In the genomic region with DNA sequence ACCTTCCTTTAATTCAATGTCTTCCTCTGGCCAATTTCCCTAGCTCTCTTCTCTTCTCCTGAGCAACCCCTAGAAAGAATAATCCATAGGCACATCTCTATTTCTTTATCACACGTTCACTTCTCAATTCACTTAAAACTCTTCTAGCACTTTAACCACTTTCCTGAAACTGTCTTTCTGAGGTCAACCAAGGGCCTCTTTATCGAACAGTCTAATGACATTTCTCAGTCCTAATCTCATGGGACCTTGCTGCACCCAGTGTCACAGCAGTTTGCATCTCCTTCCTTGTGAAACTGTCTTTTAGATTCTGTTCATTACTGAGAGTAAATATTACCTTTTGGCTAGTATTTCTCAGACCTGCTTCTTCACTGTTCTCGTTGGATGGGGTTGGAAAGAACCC, we compare ENCODE assay signal across 12 cellular contexts.
A peak's percentile ranks its signal among the peaks of the same experiment; 100 is the strongest.
DNase-seq lines count a peak whose midpoint lies in the region; ATAC-seq and TF ChIP-seq lines count a peak whose summit lies in the region.
"Had no signal": no experiment of that assay in that cellular context is flagged by ENCODE, and none has a peak within 500 bp of the region (broad histone marks: within the 10 kb centered on the region; RNA-seq: fewer than 3 reads in every experiment).

No MANE protein-coding gene starts in this region.

- intact Hi-C loops in ovary (cut with DNase I), result no loop called here

- H3K9me3 ChIP-seq in ovary, result no peaks in the 10 kb centered on the region
- H3K9me3 ChIP-seq in smooth muscle cell (replicated peaks; ENCODE audit: low read depth), result no peaks in the 10 kb centered on the region

- no peak for TF ChIP-seq EP300 in ovary (IDR thresholded peaks at IDR 0.05)

- H3K4me2 ChIP-seq in smooth muscle cell, result no peak overlapping the region

- H4K20me1 ChIP-seq in smooth muscle cell (ENCODE audit: low read depth), result no peaks in the 10 kb centered on the region

- no peak overlapping the region for H2AFZ ChIP-seq in smooth muscle cell (ENCODE audit: low read depth)

- peak; percentile 98 for ATAC-seq in GM19438 (IDR thresholded peaks at IDR 0.05; ENCODE audit: low read depth, unreplicated experiment)
- ATAC-seq in HG02870 (IDR thresholded peaks at IDR 0.05; ENCODE audit: unreplicated experiment), result peak; percentile 85
- ATAC-seq in HG03558 (IDR thresholded peaks at IDR 0.05; ENCODE audit: extremely low read depth, unreplicated experiment), result peak; percentile 77
- ATAC-seq: left ventricle myocardium superior had no signal

- no peak overlapping the region for H3K27ac ChIP-seq in ovary
- H3K27ac ChIP-seq in smooth muscle cell (ENCODE audit: low read depth), result no peak overlapping the region

- H3K4me1 ChIP-seq in ovary (ENCODE audit: insufficient read depth), result no peaks in the 10 kb centered on the region
- H3K4me1 ChIP-seq in smooth muscle cell (ENCODE audit: low read depth), result no peaks in the 10 kb centered on the region

- H3K4me3 ChIP-seq in ovary, result no peak overlapping the region
- H3K4me3 ChIP-seq in smooth muscle cell, result no peak overlapping the region

- no peaks in the 10 kb centered on the region for H3K79me2 ChIP-seq in smooth muscle cell (ENCODE audit: low read depth)

- in situ Hi-C loops in GM13977 (cut with MboI; ENCODE audit: low pct_unique_long_range_greater_than_20kb, low sequenced_read_pairs, unreplicated experiment), result no loop called here

- H3F3A ChIP-seq in smooth muscle cell (ENCODE audit: low read depth), result no peaks in the 10 kb centered on the region

- TF ChIP-seq CTCF in GM13977 (IDR thresholded peaks at IDR 0.05; ENCODE audit: extremely low read depth, insufficient read depth, missing control alignments) (no peak), ovary (IDR thresholded peaks at IDR 0.05) (no peak), smooth muscle cell (IDR thresholded peaks at IDR 0.05; ENCODE audit: borderline replicate concordance, insufficient read depth, poor library complexity, severe bottlenecking) (no peak)

- 83 to 91% (median 85%) methylated on average over 3 of the region's 3 CpGs for WGBS in ovary, 3 donors
- 88% methylated on average over 3 of the region's 3 CpGs for WGBS in smooth muscle cell (ENCODE audit: low lambda C conversion rate)

- H3K9ac ChIP-seq in smooth muscle cell (ENCODE audit: low read depth), result no peak overlapping the region

- DNase-seq in GM13977 (ENCODE audit: low spot score) (peak; percentile 2), ovary (no peak), smooth muscle cell (lab: John Stamatoyannopoulos, UW; ENCODE audit: unreplicated experiment) (no peak), CD1c-positive myeloid dendritic cell (ENCODE audit: extremely low spot score) (no peak), midbrain (lab: John Stamatoyannopoulos, UW) (no peak)
- DNase-seq: activated CD4-positive, CD25-positive, alpha-beta regulatory T cell; activated naive CD4-positive, alpha-beta T cell treated with anti-CD3 and anti-CD28 coated beads, Interleukin-2, amount 10 ng/mL, durations not matched to agents 7 days and 5 days; GF-D8; left ventricle myocardium superior had no signal

- no peak for TF ChIP-seq POLR2A in ovary (IDR thresholded peaks at IDR 0.05)

- H3K27me3 ChIP-seq in ovary (no peaks in the 10 kb centered on the region), smooth muscle cell (ENCODE audit: low read depth) (no peaks in the 10 kb centered on the region)

- H3K36me3 ChIP-seq in ovary (no peaks in the 10 kb centered on the region), smooth muscle cell (ENCODE audit: low read depth) (no peaks in the 10 kb centered on the region)
